Comparison of ENCODE assay signal across 8 cellular contexts in genomic region chr9:130053109-130053503, GRCh38. TPM values are rescaled to one million over a fixed set of nuclear protein-coding genes. Genes with fewer than 3 reads are reported as not detected.
DNase-seq lines count a peak whose midpoint lies in the region; ATAC-seq, FAIRE-seq and TF ChIP-seq lines count a peak whose summit lies in the region.

No MANE protein-coding gene starts in this region.

- no peak overlapping the region for H2BK20ac ChIP-seq in H1 (ENCODE audit: low read length)

- TF ChIP-seq RAD21 in H1 (IDR thresholded peaks at IDR 0.05 in 1 of 2, conservative IDR thresholded peaks at IDR 0.05 in 1 of 2; ENCODE audit: low read depth in 2 of 2, low read length in 2 of 2), result no peak

- H3K4me3 ChIP-seq in OCI-LY1 (ENCODE audit: low read depth, low read length, poor library complexity, severe bottlenecking), result peak overlapping the region; percentile 92
- H3K4me3 ChIP-seq in H1 (ENCODE audit: extremely low read depth in 1 of 4, insufficient read depth in 2 of 4, low read depth in 3 of 4, low read length in 4 of 4), result peak overlapping the region; percentile 79 to 94 (median 88)
- H3K4me3 ChIP-seq in neural progenitor cell, result peak overlapping the region; percentile 80

- no peak overlapping the region for H2BK12ac ChIP-seq in H1 (ENCODE audit: low read depth, low read length)

- H3K79me2 ChIP-seq in OCI-LY1 (ENCODE audit: insufficient read depth, low read length), result peaks cover 15% of the 10 kb centered on the region
- peaks cover 0 to 8% of the 10 kb centered on the region in 2 experiments; a peak in 2 of 4 replicates for H3K79me2 ChIP-seq in H1 (ENCODE audit: control insufficient read depth in 1 of 2, insufficient read depth in 2 of 2, low read length in 2 of 2)
- peaks cover 54% of the 10 kb centered on the region for H3K79me2 ChIP-seq in neural progenitor cell (ENCODE audit: low read depth)

- H2AFZ ChIP-seq in OCI-LY1 (ENCODE audit: low read length), result no peak overlapping the region
- 0 out of 2 replicates have a peak overlapping the region, but pooled peaks have one; percentile 46 for H2AFZ ChIP-seq in H1 (ENCODE audit: low read length)
- H2AFZ ChIP-seq in neural progenitor cell (replicated peaks), result peak overlapping the region; percentile 91

- H4K8ac ChIP-seq in H1 (ENCODE audit: extremely low read depth, insufficient read depth, low read length), result no peak overlapping the region

- 0 out of 2 replicates have a peak overlapping the region, but pooled peaks have one; percentile 38 for H3K18ac ChIP-seq in H1 (ENCODE audit: extremely low read depth, low read length)

- no peak for TF ChIP-seq CTCF in CD14-positive monocyte (IDR thresholded peaks at IDR 0.05)
- no peak for TF ChIP-seq CTCF in OCI-LY1 (IDR thresholded peaks at IDR 0.05; ENCODE audit: low read length)
- no peak for TF ChIP-seq CTCF in H1 (IDR thresholded peaks at IDR 0.05; ENCODE audit: control extremely low read depth in 1 of 3, insufficient read depth in 1 of 3, low read depth in 1 of 3, low read length in 3 of 3)
- no peak for TF ChIP-seq CTCF in neural progenitor cell (IDR thresholded peaks at IDR 0.05)

- no peak overlapping the region for H3K14ac ChIP-seq in H1 (ENCODE audit: insufficient read length)

- DNase-seq in CD14-positive monocyte (ENCODE audit: low spot score) (no peak), H1 (ENCODE audit: low read depth in 1 of 2, low spot score in 2 of 2) (no peak), neural progenitor cell (ENCODE audit: low spot score) (no peak), ureter (ENCODE audit: low spot score) (no peak), SIG-M5 treated with dmso at 0.1 percent for 504 hours (lab: John Stamatoyannopoulos, UW; ENCODE audit: unreplicated experiment) (no peak)
- no peak for DNase-seq in stimulated activated CD4-positive, alpha-beta T cell treated with anti-CD3 and anti-CD28 coated beads, Interleukin-12 subunit alpha, Interleukin-12 subunit beta, amount 100 ng/mL, for 4 hours

- CTCF ChIA-PET in H1 (lab: Charles Lee; ENCODE audit: partially characterized antibody), result interaction anchor here (0.9 kb wide), 1 partner anchor 168 kb away, joined by 3 read pairs; no protein-coding TSS in a partner anchor

- peak overlapping the region; percentile 71; the same call in 1 of the 2 replicates for H2BK5ac ChIP-seq in H1 (ENCODE audit: low read depth, low read length)

- H3K4me2 ChIP-seq in OCI-LY1 (ENCODE audit: low read length) (peak overlapping the region; percentile 97), H1 (ENCODE audit: insufficient read depth in 1 of 2, low read depth in 2 of 2, low read length in 2 of 2) (peak overlapping the region; percentile 72 to 89), neural progenitor cell (peak overlapping the region; percentile 91)

- H4K91ac ChIP-seq in H1 (replicated peaks; ENCODE audit: insufficient read length, low read length), result no peak overlapping the region

- WGBS in H1 (ENCODE audit: extremely low coverage in 1 of 2, insufficient coverage in 1 of 2, insufficient read length in 1 of 2, insufficient replicate concordance in 2 of 2, low coverage in 1 of 2, low lambda C conversion rate in 2 of 2, missing lambda C conversion rate in 1 of 2), 2 experiments, result 19% methylated on average over 9 of the region's 9 CpGs; no CpG with 5 or more reads in 1 of the 2 experiments

- H3K4me1 ChIP-seq in OCI-LY1 (ENCODE audit: insufficient read depth, low read length, severe bottlenecking) (peaks cover 25% of the 10 kb centered on the region), H1 (replicated peaks in 1 of 4; ENCODE audit: control insufficient read depth in 3 of 4, insufficient read depth in 4 of 4, low read length in 3 of 4) (peaks cover 0 to 3% (median 2%) of the 10 kb centered on the region in 4 experiments; a peak in 2 of 7 replicates), neural progenitor cell (no peaks in the 10 kb centered on the region)

- H3K56ac ChIP-seq in H1 (replicated peaks; ENCODE audit: insufficient read length, low read depth, low read length), result peak overlapping the region; percentile 83

- peak overlapping the region; percentile 93 for H3K9ac ChIP-seq in OCI-LY1 (ENCODE audit: low read length)
- peak overlapping the region in 3 of 4 experiments; percentile 77 to 81 (median 79); a peak in 6 of 7 replicates for H3K9ac ChIP-seq in H1 (replicated peaks in 1 of 4; ENCODE audit: extremely low read depth in 1 of 4, low read depth in 3 of 4, low read length in 3 of 4)
- H3K9ac ChIP-seq in neural progenitor cell, result peak overlapping the region; percentile 3

- 0 out of 2 replicates have a peak, but pooled peaks cover 2% of the 10 kb centered on the region for H3K23me2 ChIP-seq in H1 (ENCODE audit: low read depth, low read length)

- H3K9me3 Mint-ChIP-seq in CD14-positive monocyte, result no peaks in the 10 kb centered on the region
- H3K9me3 Mint-ChIP-seq in neural progenitor cell, result no peaks in the 10 kb centered on the region

- H3K4me1 Mint-ChIP-seq in CD14-positive monocyte (peaks cover 31% of the 10 kb centered on the region), neural progenitor cell (peaks cover 17% of the 10 kb centered on the region)

- no peak overlapping the region for H3K4ac ChIP-seq in H1 (replicated peaks; ENCODE audit: insufficient read length, low read depth, low read length)

- no peaks in the 10 kb centered on the region for H3K27me3 Mint-ChIP-seq in CD14-positive monocyte (ENCODE audit: low read depth in 3 of 3)
- H3K27me3 Mint-ChIP-seq in neural progenitor cell (ENCODE audit: insufficient read depth, low read depth), result no peaks in the 10 kb centered on the region

- H3K23ac ChIP-seq in H1 (ENCODE audit: insufficient read length), result no peak overlapping the region

- H2BK120ac ChIP-seq in H1 (replicated peaks; ENCODE audit: low read depth, low read length), result no peak overlapping the region

- H3F3A ChIP-seq in OCI-LY1 (ENCODE audit: insufficient read depth, low read length) (no peaks in the 10 kb centered on the region), neural progenitor cell (ENCODE audit: low read depth) (peaks cover 6% of the 10 kb centered on the region)

- H3K27ac Mint-ChIP-seq in CD14-positive monocyte (peak overlapping the region; percentile 83 to 95 (median 94)), neural progenitor cell (peak overlapping the region; percentile 29)

- no peak overlapping the region for H3K27ac ChIP-seq in OCI-LY1 (ENCODE audit: low read depth, low read length, poor library complexity, severe bottlenecking)
- peak overlapping the region; percentile 83 for H3K27ac ChIP-seq in H1 (ENCODE audit: low read depth, low read length)
- H3K27ac ChIP-seq in neural progenitor cell, result no peak overlapping the region

- H2AK5ac ChIP-seq in H1 (ENCODE audit: low read depth, low read length), result no peak overlapping the region

- no peak for TF ChIP-seq EP300 in H1 (IDR thresholded peaks at IDR 0.05; ENCODE audit: borderline replicate concordance in 1 of 2, low read depth in 2 of 2, low read length in 2 of 2)

- peak overlapping the region; percentile 85 for H4K5ac ChIP-seq in H1 (ENCODE audit: insufficient read length, low read depth, low read length)

- H3K36me3 Mint-ChIP-seq in CD14-positive monocyte (peaks cover 2 to 4% of the 10 kb centered on the region in 2 donors), neural progenitor cell (peaks cover 1% of the 10 kb centered on the region)

- H3K9me2 ChIP-seq in OCI-LY1 (ENCODE audit: low read depth, low read length), result no peaks in the 10 kb centered on the region

- FAIRE-seq in H1 (lab: Jason Lieb, UNC), result no peak

- H3K9me3 ChIP-seq in OCI-LY1 (ENCODE audit: low read length) (no peaks in the 10 kb centered on the region), H1 (ENCODE audit: insufficient read depth in 2 of 2, low read depth in 1 of 2, low read length in 1 of 2) (no peaks in the 10 kb centered on the region), neural progenitor cell (ENCODE audit: low read depth) (no peaks in the 10 kb centered on the region)

- H3K4me3 Mint-ChIP-seq in CD14-positive monocyte (peak overlapping the region; percentile 88), neural progenitor cell (peak overlapping the region; percentile 97)

- no peak for ATAC-seq in HG02678 (IDR thresholded peaks at IDR 0.05; ENCODE audit: unreplicated experiment)

- H2BK15ac ChIP-seq in H1 (ENCODE audit: low read length), result no peak overlapping the region

- H4K20me1 ChIP-seq in OCI-LY1 (ENCODE audit: insufficient read depth, low read length) (no peaks in the 10 kb centered on the region), H1 (replicated peaks in 1 of 2; ENCODE audit: control insufficient read depth in 1 of 2, insufficient read depth in 2 of 2, low read length in 2 of 2) (peaks cover 0 to 4% of the 10 kb centered on the region in 2 experiments), neural progenitor cell (ENCODE audit: low read depth) (no peaks in the 10 kb centered on the region)

- intact Hi-C loops in CD14-positive monocyte (cut with micrococcal nuclease), result no loop called here

- H3K36me3 ChIP-seq in OCI-LY1 (ENCODE audit: insufficient read depth, low read length), result no peaks in the 10 kb centered on the region
- no peaks in the 10 kb centered on the region for H3K36me3 ChIP-seq in H1 (ENCODE audit: control insufficient read depth in 2 of 4, insufficient read depth in 4 of 4, low read length in 3 of 4)
- H3K36me3 ChIP-seq in neural progenitor cell, result no peaks in the 10 kb centered on the region

- 0 out of 2 replicates have a peak, but pooled peaks cover 4% of the 10 kb centered on the region for H3K79me1 ChIP-seq in H1 (ENCODE audit: low read depth, low read length)

- no peak for TF ChIP-seq POLR2A in H1 (IDR thresholded peaks at IDR 0.05; ENCODE audit: control extremely low read depth in 1 of 2, low read depth in 2 of 2, low read length in 2 of 2)

- H3K27me3 ChIP-seq in OCI-LY1 (ENCODE audit: insufficient read depth, low read length) (no peaks in the 10 kb centered on the region), H1 (replicated peaks in 1 of 4; ENCODE audit: control insufficient read depth in 3 of 4, extremely low read depth in 1 of 4, insufficient read depth in 3 of 4, low read length in 3 of 4) (no peaks in the 10 kb centered on the region), neural progenitor cell (no peaks in the 10 kb centered on the region)

- POLR2A ChIA-PET in H1 (lab: Charles Lee; ENCODE audit: partially characterized antibody), result interaction anchor here (0.9 to 2.1 kb wide), 7 partner anchors 8 to 168 kb away, joined by 3 to 8 read pairs (median 3); partner anchors contain the start of gene FNBP1

RNA-seq across cellular contexts. Expression of gene GPR107, which starts 0.6 kb away (rescaled TPM):
- polyA plus RNA-seq in CD14-positive monocyte (1 to 10 TPM; 6.0 TPM), H1 (2011; rRNA removed) (13.5 and 19.3 TPM in 2 replicates)
- total RNA-seq in H1 (2021; fragmentation: NEBNext Ultra II Directional; extraction: Animal tissue kit (Norgen Biotek cat#: 25700)), result 28.4 and 30.7 TPM in 2 replicates
- polyA plus RNA-seq in H1 (2011; cell fraction: cytosol; rRNA removed), result 15.8 TPM
- 13.9 TPM for polyA plus RNA-seq in H1 (2011; cell fraction: nucleus; rRNA removed)
- polyA plus RNA-seq in H1 (2012, experiment 1 of 2), result 22.0 to 26.4 TPM (median 24.7 TPM) in 4 replicates
- polyA plus RNA-seq in H1 (2012, experiment 2 of 2), result 4.8 TPM
- 28.6 TPM for polyA plus RNA-seq in H1 (2013, experiment 1 of 2)
- 31.1 TPM for polyA plus RNA-seq in H1 (2013, experiment 2 of 2)
- 24.0 and 29.9 TPM in 2 replicates for polyA minus RNA-seq in H1 (2011; rRNA and poly(A)+ RNA removed)
- 13.4 TPM for polyA minus RNA-seq in H1 (2011; cell fraction: cytosol; rRNA and poly(A)+ RNA removed)
- polyA minus RNA-seq in H1 (2011; cell fraction: nucleus; rRNA and poly(A)+ RNA removed), result 15.8 TPM
- total RNA-seq in neural progenitor cell (ENCODE audit: low replicate concordance) (33.2 and 33.8 TPM in 2 replicates), ureter (48.2 TPM)

RNA-seq across cellular contexts. Expression of gene FNBP1, which starts 10.1 kb away (rescaled TPM):
- polyA plus RNA-seq in CD14-positive monocyte (10 to 100 TPM; 51.4 to 60.7 TPM), H1 (2011; rRNA removed) (6.7 and 7.2 TPM in 2 replicates)
- 39.7 and 40.9 TPM in 2 replicates for total RNA-seq in H1 (2021; fragmentation: NEBNext Ultra II Directional; extraction: Animal tissue kit (Norgen Biotek cat#: 25700))
- 8.4 TPM for polyA plus RNA-seq in H1 (2011; cell fraction: cytosol; rRNA removed)
- 7.7 TPM for polyA plus RNA-seq in H1 (2011; cell fraction: nucleus; rRNA removed)
- 17.2 to 21.2 TPM (median 19.9 TPM) in 4 replicates for polyA plus RNA-seq in H1 (2012, experiment 1 of 2)
- 4.3 TPM for polyA plus RNA-seq in H1 (2012, experiment 2 of 2)
- polyA plus RNA-seq in H1 (2013, experiment 1 of 2), result 25.0 TPM
- polyA plus RNA-seq in H1 (2013, experiment 2 of 2), result 23.0 TPM
- polyA minus RNA-seq in H1 (2011; rRNA and poly(A)+ RNA removed), result 10.5 and 29.5 TPM in 2 replicates
- 19.4 TPM for polyA minus RNA-seq in H1 (2011; cell fraction: cytosol; rRNA and poly(A)+ RNA removed)
- polyA minus RNA-seq in H1 (2011; cell fraction: nucleus; rRNA and poly(A)+ RNA removed), result 16.4 TPM
- total RNA-seq in neural progenitor cell (ENCODE audit: low replicate concordance) (24.3 and 34.9 TPM in 2 replicates), ureter (71.7 TPM)

Comparison
In these comparisons a context has a peak if more than half of its experiments do, and no peak if none do; other contexts are left out.
1. H3K9ac ChIP-seq: peak in every context shown above with its lines; median percentile 93 in OCI-LY1; 79 in H1; 3 in neural progenitor cell.